16 cellular contexts compared by ENCODE assay signal in genomic region chr12:16175893-16176292, GRCh38.
"Had no signal": no experiment of that assay in that cellular context is flagged by ENCODE, and none has a peak within 500 bp of the region (broad histone marks: within the 10 kb centered on the region; RNA-seq: fewer than 3 reads in every experiment).

No MANE protein-coding gene starts in this region.

- H3K36me3 ChIP-seq: adrenal gland, colonic mucosa, lower lobe of right lung, pancreas, tibial artery had no signal

- H3K9me3 ChIP-seq: adrenal gland, colonic mucosa, lower lobe of right lung, pancreas had no signal

- DNase-seq: activated CD4-positive, alpha-beta T cell treated with anti-CD3 and anti-CD28 coated beads, Interleukin-2, amount 50 U/mL, for 1 hour; activated CD8-positive, alpha-beta memory T cell treated with anti-CD3 and anti-CD28 coated beads, Interleukin-2, amount 50 U/mL, for 48 hours; activated gamma-delta T cell; activated T-cell treated with anti-CD3 and anti-CD28 coated beads, Interleukin-2, amount 50 U/mL, for 48 hours; adrenal gland; colonic mucosa; left cardiac atrium; lower lobe of right lung; natural killer cell; pancreas; stimulated activated CD4-positive, alpha-beta T cell treated with anti-CD3 and anti-CD28 coated beads, Interleukin-12 subunit alpha, Interleukin-12 subunit beta, amount 100 ng/mL, for 4 hours; stimulated activated CD4-positive, alpha-beta T cell treated with anti-CD3 and anti-CD28 coated beads, Interleukin-1b, Interleukin-23, amount 100 ng/mL, for 48 hours; stimulated activated CD8-positive, alpha-beta memory T cell treated with anti-CD3 and anti-CD28 coated beads, Interleukin-4, amount 100 ng/mL, for 48 hours; stimulated activated naive CD4-positive, alpha-beta T cell; substantia nigra; tibial artery had no signal

- H3K4me3 ChIP-seq: adrenal gland, colonic mucosa, lower lobe of right lung, pancreas, tibial artery had no signal

- H3K27me3 ChIP-seq: adrenal gland, colonic mucosa, pancreas, tibial artery had no signal

- H3K4me1 ChIP-seq: adrenal gland, colonic mucosa, lower lobe of right lung, pancreas, tibial artery had no signal

- H3K27ac ChIP-seq: adrenal gland, colonic mucosa, lower lobe of right lung, pancreas, tibial artery had no signal
